ENCODE assay signal across 8 cellular contexts in the genomic region with DNA sequence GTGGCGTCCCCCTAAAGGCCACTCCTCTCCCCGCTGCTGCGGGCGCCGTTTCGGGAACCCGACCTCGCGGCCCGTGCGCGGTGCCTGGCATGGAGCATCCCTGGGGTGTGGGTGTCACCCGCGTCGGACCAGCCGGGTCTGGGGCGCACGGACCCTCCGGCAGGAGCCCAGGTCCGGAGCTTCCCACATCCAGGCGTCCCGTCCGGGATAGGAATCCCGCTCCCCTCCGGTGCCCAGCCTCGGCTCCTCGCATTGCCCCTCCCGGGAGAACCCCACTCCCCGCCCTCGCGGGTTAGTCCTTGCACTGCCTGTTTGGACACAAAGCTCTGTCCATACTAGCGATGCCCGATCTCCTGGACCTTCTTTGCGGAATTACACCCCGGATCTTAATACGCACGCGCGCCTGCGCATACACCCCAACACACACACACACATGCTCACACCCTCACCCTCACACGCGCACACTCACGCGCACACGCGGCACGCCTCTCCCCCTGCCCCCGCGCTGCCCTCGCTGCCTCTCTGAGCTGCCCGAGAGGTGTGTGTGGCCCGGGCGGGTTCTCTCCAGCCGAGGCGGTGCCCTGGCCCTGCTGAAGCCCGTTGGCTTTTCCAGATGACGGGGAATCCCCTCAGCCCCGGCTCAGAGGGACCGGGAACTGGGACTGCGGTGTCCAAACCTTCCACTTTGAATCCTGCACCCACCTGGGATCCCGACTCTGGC. TPM values are rescaled to one million over a fixed set of nuclear protein-coding genes. Genes with fewer than 3 reads are reported as not detected.
DNase-seq lines count a peak whose midpoint lies in the region; ATAC-seq and TF ChIP-seq lines count a peak whose summit lies in the region.

No MANE protein-coding gene starts in this region.

- H3K4me3 ChIP-seq in lower lobe of right lung: peak overlapping the region; percentile 92

- H3K4me3 Mint-ChIP-seq in activated CD4-positive, alpha-beta memory T cell treated with anti-CD3 and anti-CD28 coated beads, Interleukin-2, amount 10 ng/mL, durations not matched to agents 7 days and 5 days: peak overlapping the region; percentile 86

- ATAC-seq in HG02610 (IDR thresholded peaks at IDR 0.05; ENCODE audit: unreplicated experiment) (peak; percentile 19), lower lobe of right lung (peak; percentile 70 to 80)

- no peaks in the 10 kb centered on the region for H3K36me3 ChIP-seq in lower lobe of right lung

- CTCF ChIA-PET in activated CD4-positive, alpha-beta memory T cell treated with anti-CD3 and anti-CD28 coated beads, Interleukin-2, amount 10 ng/mL, durations not matched to agents 7 days and 5 days (lab: Charles Lee): no interaction called here

- POLR2A ChIA-PET in activated CD4-positive, alpha-beta memory T cell treated with anti-CD3 and anti-CD28 coated beads, Interleukin-2, amount 10 ng/mL, durations not matched to agents 7 days and 5 days (lab: Charles Lee): interaction anchor here (1.0 to 1.3 kb wide), 3 partner anchors 13 to 215 kb away, joined by 3 read pairs; no protein-coding TSS in a partner anchor

- H3K36me3 Mint-ChIP-seq in activated CD4-positive, alpha-beta memory T cell treated with anti-CD3 and anti-CD28 coated beads, Interleukin-2, amount 10 ng/mL, durations not matched to agents 7 days and 5 days (ENCODE audit: low read depth): no peaks in the 10 kb centered on the region

- no peak overlapping the region for H3K27ac Mint-ChIP-seq in activated CD4-positive, alpha-beta memory T cell treated with anti-CD3 and anti-CD28 coated beads, Interleukin-2, amount 10 ng/mL, durations not matched to agents 7 days and 5 days

- peaks cover 8% of the 10 kb centered on the region for H3K4me1 Mint-ChIP-seq in activated CD4-positive, alpha-beta memory T cell treated with anti-CD3 and anti-CD28 coated beads, Interleukin-2, amount 10 ng/mL, durations not matched to agents 7 days and 5 days

- H3K9me3 ChIP-seq in lower lobe of right lung: no peaks in the 10 kb centered on the region

- DNase-seq in DMS 273 (lab: John Stamatoyannopoulos, UW; ENCODE audit: unreplicated experiment) (peak; percentile 92), DMS 273 treated with DMSO at 0.1 percent for 48 hours (lab: John Stamatoyannopoulos, UW) (no peak), NCI-H2107 treated with DMSO at 0.1 percent for 48 hours (lab: John Stamatoyannopoulos, UW; ENCODE audit: unreplicated experiment) (peak; percentile 57), lower lobe of right lung (peak; percentile 81)
- DNase-seq in activated CD4-positive, alpha-beta memory T cell treated with anti-CD3 and anti-CD28 coated beads, Interleukin-2, amount 10 ng/mL, durations not matched to agents 7 days and 5 days: peak; percentile 39
- DNase-seq in effector CD4-positive, alpha-beta T cell: peak; percentile 40
- peak; percentile 23 for DNase-seq in stimulated activated CD8-positive, alpha-beta memory T cell treated with anti-CD3 and anti-CD28 coated beads, Interleukin-15, amount 100 ng/mL, for 24 hours (ENCODE audit: low read depth)

- no peak for TF ChIP-seq CTCF in lower lobe of right lung (IDR thresholded peaks at IDR 0.05)

- peak overlapping the region; percentile 92 for H3K27ac ChIP-seq in lower lobe of right lung

- peaks cover 28% of the 10 kb centered on the region for H3K27me3 Mint-ChIP-seq in activated CD4-positive, alpha-beta memory T cell treated with anti-CD3 and anti-CD28 coated beads, Interleukin-2, amount 10 ng/mL, durations not matched to agents 7 days and 5 days

- H3K9me3 Mint-ChIP-seq in activated CD4-positive, alpha-beta memory T cell treated with anti-CD3 and anti-CD28 coated beads, Interleukin-2, amount 10 ng/mL, durations not matched to agents 7 days and 5 days: no peaks in the 10 kb centered on the region

- no peaks in the 10 kb centered on the region for H3K27me3 ChIP-seq in lower lobe of right lung (ENCODE audit: low read depth)

- peaks cover 42% of the 10 kb centered on the region for H3K4me1 ChIP-seq in lower lobe of right lung

- intact Hi-C loops in lower lobe of right lung (cut with DNase I): no loop called here

RNA-seq across cellular contexts. Expression of a gene that starts 0.9 kb away (rescaled TPM):
- total RNA-seq in activated CD4-positive, alpha-beta memory T cell treated with anti-CD3 and anti-CD28 coated beads, Interleukin-2, amount 10 ng/mL, durations not matched to agents 7 days and 5 days: 1 to 10 TPM; 2.3 to 2.7 TPM
- total RNA-seq in lower lobe of right lung: 39.4 TPM

Comparison
In these comparisons a context has a peak if more than half of its experiments do, and no peak if none do; other contexts are left out.
1. RNA of a gene that starts 0.9 kb away (total RNA-seq): 39.4 TPM in lower lobe of right lung (single experiment); 2.3 to 2.7 TPM in activated CD4-positive, alpha-beta memory T cell treated with anti-CD3 and anti-CD28 coated beads, Interleukin-2, amount 10 ng/mL, durations not matched to agents 7 days and 5 days; every median in the first group is over 10 times any median in the second.